In genomic region chr17:19508327-19508867, GRCh38 we compare ENCODE assay signal across 1 cellular context.
TF ChIP-seq lines count a peak whose summit lies in the region.

No MANE protein-coding gene starts in this region.

TF ChIP-seq in endothelial cell of umbilical vein, 7 proteins besides CTCF, POLR2A, EP300 and RAD21 (continued from another document):
- TF ChIP-seq EZH2 (IDR thresholded peaks at IDR 0.05; ENCODE audit: borderline replicate concordance, low read depth, low read length, severe bottlenecking) = no peak
